1 cellular context compared by ENCODE assay signal in genomic region chr1:231515748-231516147, GRCh38.
TF ChIP-seq lines count a peak whose summit lies in the region.

No MANE protein-coding gene starts in this region.

TF ChIP-seq in GM12878, 131 proteins besides CTCF, POLR2A, EP300 and RAD21 (continued from another document):
- TF ChIP-seq TCF7 (IDR thresholded peaks at IDR 0.05; ENCODE audit: borderline replicate concordance) = peak; percentile 46; the same call in 1 of the 2 replicates
- TF ChIP-seq NBN (IDR thresholded peaks at IDR 0.05) = peak; percentile 46; the same call in 1 of the 2 replicates
- TF ChIP-seq MTA2 (IDR thresholded peaks at IDR 0.05; ENCODE audit: low read depth) = peak; percentile 94
- peak; percentile 67; the same call in 1 of the 2 replicates for TF ChIP-seq NFIC (IDR thresholded peaks at IDR 0.05; ENCODE audit: low read depth, low read length)
- no peak for TF ChIP-seq RELA (IDR thresholded peaks at IDR 0.05; ENCODE audit: borderline replicate concordance, partially characterized antibody)
- peak; percentile 96 for TF ChIP-seq SPI1 (IDR thresholded peaks at IDR 0.05; ENCODE audit: borderline replicate concordance, insufficient read depth, low read depth, low read length)
- TF ChIP-seq CREB1 (IDR thresholded peaks at IDR 0.05; ENCODE audit: low read depth) = no peak
- TF ChIP-seq TCF12 (IDR thresholded peaks at IDR 0.05; ENCODE audit: low read depth, low read length) = peak; percentile 58; the same call in 1 of the 2 replicates
- peak; percentile 46; the same call in 1 of the 2 replicates for TF ChIP-seq BACH1 (IDR thresholded peaks at IDR 0.05; ENCODE audit: borderline replicate concordance)
- TF ChIP-seq POU2F2 (IDR thresholded peaks at IDR 0.05; ENCODE audit: borderline replicate concordance, low read depth, low read length) = no peak
- TF ChIP-seq NR2F1 (conservative IDR thresholded peaks at IDR 0.05) = no peak
- TF ChIP-seq BMI1 (IDR thresholded peaks at IDR 0.05; ENCODE audit: borderline replicate concordance) = no peak
- TF ChIP-seq IKZF2 (IDR thresholded peaks at IDR 0.05) = peak; percentile 97
- TF ChIP-seq IRF4 (IDR thresholded peaks at IDR 0.05; ENCODE audit: low read depth, low read length) = peak; percentile 61; the same call in 1 of the 2 replicates
TF ChIP-seq in GM12878: peak in this region for 20.
